ENCODE assay signal across 24 cellular contexts in the genomic region with DNA sequence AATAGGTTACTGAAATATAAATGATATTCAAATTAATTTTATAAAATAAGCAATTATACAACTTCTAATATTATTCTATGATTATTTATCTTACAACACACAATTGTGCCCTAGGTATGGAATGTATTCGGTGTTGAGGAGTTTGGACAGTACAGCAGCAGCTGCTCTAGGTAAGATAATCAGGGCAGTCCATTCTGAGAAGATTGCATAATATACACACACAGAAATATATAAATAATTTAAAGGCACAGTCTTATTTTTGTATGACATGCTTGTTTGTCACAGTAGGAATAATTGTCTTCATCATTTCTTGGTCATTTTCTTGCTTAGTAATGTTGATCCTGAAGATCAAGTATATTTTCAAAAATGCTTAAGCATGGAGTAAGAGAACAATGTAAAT.
"Had no signal": no experiment of that assay in that cellular context is flagged by ENCODE, and none has a peak within 500 bp of the region (broad histone marks: within the 10 kb centered on the region; RNA-seq: fewer than 3 reads in every experiment).

No MANE protein-coding gene starts in this region.

- H3K27me3 ChIP-seq: esophagus squamous epithelium, foreskin keratinocyte, hepatocyte, neutrophil, right lobe of liver, testis, tibial nerve, upper lobe of right lung, vagina had no signal

- H3K4me3 ChIP-seq: esophagus squamous epithelium, hepatocyte, left ventricle myocardium inferior, lower lobe of right lung, psoas muscle, right lobe of liver, testis, tibial nerve, upper lobe of right lung, vagina had no signal

- DNase-seq: dermis blood vessel endothelial cell; esophagus squamous epithelium; foreskin keratinocyte; head of caudate nucleus; kidney; left cardiac atrium; left ventricle myocardium inferior; lower lobe of right lung; mesenchymal stem cell; midbrain; naive thymus-derived CD8-positive, alpha-beta T cell; psoas muscle; retina; right lobe of liver; stimulated activated CD4-positive, alpha-beta T cell treated with anti-CD3 and anti-CD28 coated beads, Interleukin-2, amount 100 ng/mL, for 24 hours; stimulated activated CD4-positive, alpha-beta T cell treated with anti-CD3 and anti-CD28 coated beads, Interleukin-4, amount 100 ng/mL, for 4 hours; stimulated activated naive B cell treated with anti-CD40 and anti-IgM and Interleukin-4, amounts not matched to agents 10 μg/mL and 1 μg/mL and 100 μg/mL, for 72 hours; stimulated activated naive CD8-positive, alpha-beta T cell treated with anti-CD3 and anti-CD28 coated beads, Interleukin-15, amount 100 ng/mL, for 72 hours; testis; upper lobe of right lung had no signal

- H3K4me2 ChIP-seq: hepatocyte had no signal

- H3K27me3 Mint-ChIP-seq: naive thymus-derived CD8-positive, alpha-beta T cell; stimulated activated naive B cell treated with anti-CD40 and anti-IgM and Interleukin-4, amounts not matched to agents 10 μg/mL and 1 μg/mL and 100 μg/mL, for 72 hours; stimulated activated naive CD8-positive, alpha-beta T cell treated with anti-CD3 and anti-CD28 coated beads, Interleukin-15, amount 100 ng/mL, for 72 hours had no signal

- H3K36me3 ChIP-seq: esophagus squamous epithelium, left ventricle myocardium inferior, lower lobe of right lung, neutrophil, right lobe of liver, tibial nerve, upper lobe of right lung, vagina had no signal

- H3K9me3 ChIP-seq: lower lobe of right lung, neutrophil, psoas muscle, right lobe of liver, testis, upper lobe of right lung, vagina had no signal

- H2AFZ ChIP-seq: hepatocyte had no signal

- ATAC-seq: foreskin keratinocyte; left cardiac atrium; lower lobe of right lung; naive thymus-derived CD8-positive, alpha-beta T cell; right lobe of liver; stimulated activated naive B cell treated with anti-CD40 and anti-IgM and Interleukin-4, amounts not matched to agents 10 μg/mL and 1 μg/mL and 100 μg/mL, for 72 hours; stimulated activated naive CD8-positive, alpha-beta T cell treated with anti-CD3 and anti-CD28 coated beads, Interleukin-15, amount 100 ng/mL, for 72 hours; upper lobe of right lung had no signal

- H3K27ac ChIP-seq: esophagus squamous epithelium, foreskin keratinocyte, hepatocyte, left ventricle myocardium inferior, lower lobe of right lung, neutrophil, psoas muscle, right lobe of liver, testis, tibial nerve, upper lobe of right lung, vagina had no signal

- H3K27ac Mint-ChIP-seq: naive thymus-derived CD8-positive, alpha-beta T cell; stimulated activated naive B cell treated with anti-CD40 and anti-IgM and Interleukin-4, amounts not matched to agents 10 μg/mL and 1 μg/mL and 100 μg/mL, for 72 hours; stimulated activated naive CD8-positive, alpha-beta T cell treated with anti-CD3 and anti-CD28 coated beads, Interleukin-15, amount 100 ng/mL, for 72 hours had no signal

- H3K79me2 ChIP-seq: hepatocyte had no signal

- H3K4me1 ChIP-seq: esophagus squamous epithelium, foreskin keratinocyte, lower lobe of right lung, psoas muscle, right lobe of liver, testis, tibial nerve, upper lobe of right lung, vagina had no signal

- H3K36me3 Mint-ChIP-seq: naive thymus-derived CD8-positive, alpha-beta T cell; stimulated activated naive B cell treated with anti-CD40 and anti-IgM and Interleukin-4, amounts not matched to agents 10 μg/mL and 1 μg/mL and 100 μg/mL, for 72 hours had no signal

- H3K4me3 Mint-ChIP-seq: naive thymus-derived CD8-positive, alpha-beta T cell; stimulated activated naive B cell treated with anti-CD40 and anti-IgM and Interleukin-4, amounts not matched to agents 10 μg/mL and 1 μg/mL and 100 μg/mL, for 72 hours; stimulated activated naive CD8-positive, alpha-beta T cell treated with anti-CD3 and anti-CD28 coated beads, Interleukin-15, amount 100 ng/mL, for 72 hours had no signal

- H3K4me1 Mint-ChIP-seq: naive thymus-derived CD8-positive, alpha-beta T cell; stimulated activated naive B cell treated with anti-CD40 and anti-IgM and Interleukin-4, amounts not matched to agents 10 μg/mL and 1 μg/mL and 100 μg/mL, for 72 hours; stimulated activated naive CD8-positive, alpha-beta T cell treated with anti-CD3 and anti-CD28 coated beads, Interleukin-15, amount 100 ng/mL, for 72 hours had no signal
